In the genomic region with DNA sequence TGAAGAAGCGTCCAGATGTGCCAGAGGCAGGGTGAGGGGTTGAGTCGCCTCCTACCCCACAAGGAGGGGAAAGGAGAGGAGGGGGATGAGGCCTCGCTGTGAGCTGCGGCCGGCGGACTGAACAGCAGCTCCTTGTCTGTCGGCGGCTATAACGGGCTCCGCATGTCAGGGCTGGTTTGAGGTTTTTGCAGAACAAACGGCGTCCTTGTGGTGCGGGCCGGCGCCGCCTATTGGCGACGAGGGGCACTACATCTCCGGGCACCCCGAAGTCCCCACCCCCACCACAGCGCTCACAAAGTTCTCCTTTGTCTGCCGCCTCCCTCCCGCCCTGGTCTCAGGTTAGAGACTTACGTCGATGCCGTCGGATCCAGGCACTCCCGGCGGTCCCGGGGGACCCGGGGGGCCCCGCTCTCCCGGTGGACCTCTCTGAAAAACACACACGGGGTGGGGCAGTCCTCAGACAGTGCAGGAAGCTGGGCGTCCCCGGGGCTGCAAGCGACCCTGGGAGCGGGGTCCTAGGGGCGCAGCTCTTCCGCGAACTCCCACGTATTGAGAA, we compare ENCODE assay signal across 1 cellular context.
TF ChIP-seq lines count a peak whose summit lies in the region.

No MANE protein-coding gene starts in this region.

TF ChIP-seq in HepG2, 621 proteins besides CTCF, POLR2A, EP300 and RAD21 (continued from another document and continues in another):
- TF ChIP-seq ZNF367 (CRISPR knock-in tag; IDR thresholded peaks at IDR 0.05; ENCODE audit: borderline replicate concordance) = no peak
- TF ChIP-seq ZNF318 (CRISPR knock-in tag; IDR thresholded peaks at IDR 0.05) = no peak
- no peak for TF ChIP-seq ZNF75D (CRISPR knock-in tag; IDR thresholded peaks at IDR 0.05; ENCODE audit: borderline replicate concordance)
- peak; percentile 52; the same call in 1 of the 2 replicates for TF ChIP-seq PATZ1 (CRISPR knock-in tag; IDR thresholded peaks at IDR 0.05)
- TF ChIP-seq ZC3H4 (CRISPR knock-in tag; IDR thresholded peaks at IDR 0.05; ENCODE audit: borderline replicate concordance) = no peak
- TF ChIP-seq ZFP36 (IDR thresholded peaks at IDR 0.05; ENCODE audit: borderline replicate concordance, low read depth, low read length, partially characterized antibody) = no peak
- TF ChIP-seq HOMEZ (CRISPR knock-in tag; IDR thresholded peaks at IDR 0.05; ENCODE audit: low read depth) = 0 out of 2 replicates have a peak, but pooled peaks have one; percentile 14
- TF ChIP-seq NFATC3 (CRISPR knock-in tag; IDR thresholded peaks at IDR 0.05) = no peak
- peak; percentile 16; the same call in 1 of the 2 replicates for TF ChIP-seq ZNF788 (CRISPR knock-in tag; IDR thresholded peaks at IDR 0.05; ENCODE audit: borderline replicate concordance)
- TF ChIP-seq ELF3 (CRISPR knock-in tag; IDR thresholded peaks at IDR 0.05) = 0 out of 2 replicates have a peak, but pooled peaks have one; percentile 33
- no peak for TF ChIP-seq SP140L (CRISPR knock-in tag; IDR thresholded peaks at IDR 0.05; ENCODE audit: borderline replicate concordance)
- TF ChIP-seq NR2F6 (IDR thresholded peaks at IDR 0.05) = 0 out of 2 replicates have a peak, but pooled peaks have one; percentile 9
- TF ChIP-seq NR2F6 (CRISPR knock-in tag; IDR thresholded peaks at IDR 0.05) = peak; percentile 47; the same call in 1 of the 2 replicates
- no peak for TF ChIP-seq PHB2 (IDR thresholded peaks at IDR 0.05; ENCODE audit: partially characterized antibody)
- TF ChIP-seq XBP1 (CRISPR knock-in tag; IDR thresholded peaks at IDR 0.05) = no peak
- no peak for TF ChIP-seq KLF13 (CRISPR knock-in tag; IDR thresholded peaks at IDR 0.05)
- no peak for TF ChIP-seq ZNF296 (CRISPR knock-in tag; conservative IDR thresholded peaks at IDR 0.05)
- no peak for TF ChIP-seq ZNF354B (CRISPR knock-in tag; IDR thresholded peaks at IDR 0.05)
- no peak for TF ChIP-seq ZNF24 (IDR thresholded peaks at IDR 0.05)
- no peak for TF ChIP-seq HNF4A (CRISPR knock-in tag; IDR thresholded peaks at IDR 0.05)
- no peak; the same call in 1 of the 2 replicates for TF ChIP-seq ZSCAN20 (CRISPR knock-in tag; IDR thresholded peaks at IDR 0.05; ENCODE audit: borderline replicate concordance)
- TF ChIP-seq ZNF777 (CRISPR knock-in tag; IDR thresholded peaks at IDR 0.05) = peak; percentile 97
- peak; percentile 66 for TF ChIP-seq MED1 (CRISPR knock-in tag; IDR thresholded peaks at IDR 0.05)
- TF ChIP-seq ZNF775 (CRISPR knock-in tag; IDR thresholded peaks at IDR 0.05; ENCODE audit: borderline replicate concordance) = no peak
- peak; percentile 37; the same call in 1 of the 2 replicates for TF ChIP-seq CHD2 (IDR thresholded peaks at IDR 0.05; ENCODE audit: low read depth, low read length)
- no peak; the same call in 1 of the 2 replicates for TF ChIP-seq PHF21A (CRISPR knock-in tag; IDR thresholded peaks at IDR 0.05)
- TF ChIP-seq ZNF678 (CRISPR knock-in tag; IDR thresholded peaks at IDR 0.05) = no peak
- TF ChIP-seq, protein P1, sequence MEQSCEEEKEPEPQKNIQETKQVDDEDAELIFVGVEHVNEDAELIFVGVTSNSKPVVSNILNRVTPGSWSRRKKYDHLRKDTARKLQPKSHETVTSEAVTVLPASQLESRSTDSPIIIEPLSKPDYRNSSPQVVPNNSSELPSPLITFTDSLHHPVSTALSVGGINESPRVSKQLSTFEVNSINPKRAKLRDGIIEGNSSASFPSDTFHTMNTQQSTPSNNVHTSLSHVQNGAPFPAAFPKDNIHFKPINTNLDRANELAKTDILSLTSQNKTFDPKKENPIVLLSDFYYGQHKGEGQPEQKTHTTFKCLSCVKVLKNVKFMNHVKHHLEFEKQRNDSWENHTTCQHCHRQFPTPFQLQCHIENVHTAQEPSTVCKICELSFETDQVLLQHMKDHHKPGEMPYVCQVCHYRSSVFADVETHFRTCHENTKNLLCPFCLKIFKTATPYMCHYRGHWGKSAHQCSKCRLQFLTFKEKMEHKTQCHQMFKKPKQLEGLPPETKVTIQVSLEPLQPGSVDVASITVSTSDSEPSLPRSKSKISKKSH (CRISPR knock-in tag; IDR thresholded peaks at IDR 0.05; ENCODE audit: borderline replicate concordance) = no peak
- no peak for TF ChIP-seq GLI4 (CRISPR knock-in tag; IDR thresholded peaks at IDR 0.05; ENCODE audit: borderline replicate concordance)
- TF ChIP-seq NR2F2 (IDR thresholded peaks at IDR 0.05; ENCODE audit: borderline replicate concordance, low read depth) = no peak; the same call in 1 of the 2 replicates
- no peak for TF ChIP-seq ZNF230 (CRISPR knock-in tag; IDR thresholded peaks at IDR 0.05)
- TF ChIP-seq ZNF703 (CRISPR knock-in tag; IDR thresholded peaks at IDR 0.05; ENCODE audit: borderline replicate concordance) = no peak
- no peak for TF ChIP-seq NCOA1 (CRISPR knock-in tag; IDR thresholded peaks at IDR 0.05)
- TF ChIP-seq THYN1 (CRISPR knock-in tag; IDR thresholded peaks at IDR 0.05; ENCODE audit: borderline replicate concordance, low read depth) = no peak
- no peak for TF ChIP-seq ZNF556 (CRISPR knock-in tag; IDR thresholded peaks at IDR 0.05; ENCODE audit: borderline replicate concordance)
- no peak for TF ChIP-seq ARNTL (CRISPR knock-in tag; IDR thresholded peaks at IDR 0.05)
- TF ChIP-seq ZNF549 (CRISPR knock-in tag; IDR thresholded peaks at IDR 0.05) = no peak
- TF ChIP-seq ASH2L (IDR thresholded peaks at IDR 0.05; ENCODE audit: insufficient read length, low read depth, low read length) = no peak
- no peak for TF ChIP-seq SMAD1 (CRISPR knock-in tag; IDR thresholded peaks at IDR 0.05; ENCODE audit: borderline replicate concordance, low read depth)
- TF ChIP-seq ZNF562 (CRISPR knock-in tag; IDR thresholded peaks at IDR 0.05; ENCODE audit: borderline replicate concordance) = no peak
- TF ChIP-seq ZFP1 (CRISPR knock-in tag; IDR thresholded peaks at IDR 0.05) = 0 out of 2 replicates have a peak, but pooled peaks have one; percentile 23
- TF ChIP-seq DMAP1 (CRISPR knock-in tag; IDR thresholded peaks at IDR 0.05) = peak; percentile 52; the same call in 1 of the 2 replicates
- no peak for TF ChIP-seq TMF1 (CRISPR knock-in tag; IDR thresholded peaks at IDR 0.05; ENCODE audit: low read depth)
- no peak for TF ChIP-seq ATAD3A (CRISPR knock-in tag; IDR thresholded peaks at IDR 0.05)
- TF ChIP-seq ZNF512 (CRISPR knock-in tag; IDR thresholded peaks at IDR 0.05) = no peak
- TF ChIP-seq, protein P2, sequence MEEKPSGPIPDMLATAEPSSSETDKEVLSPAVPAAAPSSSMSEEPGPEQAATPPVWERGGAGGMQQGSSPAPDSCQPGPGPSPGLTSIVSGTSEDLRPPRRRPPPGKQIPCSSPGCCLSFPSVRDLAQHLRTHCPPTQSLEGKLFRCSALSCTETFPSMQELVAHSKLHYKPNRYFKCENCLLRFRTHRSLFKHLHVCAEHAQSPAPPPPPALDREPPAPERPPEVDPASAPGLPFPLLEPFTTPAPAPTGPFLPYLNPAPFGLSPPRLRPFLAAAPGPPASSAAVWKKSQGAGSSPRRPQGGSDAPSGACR (CRISPR knock-in tag; IDR thresholded peaks at IDR 0.05) = peak; percentile 89
- TF ChIP-seq SIX1 (CRISPR knock-in tag; IDR thresholded peaks at IDR 0.05; ENCODE audit: borderline replicate concordance) = no peak
- no peak for TF ChIP-seq MEIS1 (CRISPR knock-in tag; IDR thresholded peaks at IDR 0.05; ENCODE audit: borderline replicate concordance)
- TF ChIP-seq CBX5 (CRISPR knock-in tag; IDR thresholded peaks at IDR 0.05; ENCODE audit: borderline replicate concordance) = peak; percentile 69; the same call in 1 of the 2 replicates
